ENCODE assay signal across 9 cellular contexts in the genomic region with DNA sequence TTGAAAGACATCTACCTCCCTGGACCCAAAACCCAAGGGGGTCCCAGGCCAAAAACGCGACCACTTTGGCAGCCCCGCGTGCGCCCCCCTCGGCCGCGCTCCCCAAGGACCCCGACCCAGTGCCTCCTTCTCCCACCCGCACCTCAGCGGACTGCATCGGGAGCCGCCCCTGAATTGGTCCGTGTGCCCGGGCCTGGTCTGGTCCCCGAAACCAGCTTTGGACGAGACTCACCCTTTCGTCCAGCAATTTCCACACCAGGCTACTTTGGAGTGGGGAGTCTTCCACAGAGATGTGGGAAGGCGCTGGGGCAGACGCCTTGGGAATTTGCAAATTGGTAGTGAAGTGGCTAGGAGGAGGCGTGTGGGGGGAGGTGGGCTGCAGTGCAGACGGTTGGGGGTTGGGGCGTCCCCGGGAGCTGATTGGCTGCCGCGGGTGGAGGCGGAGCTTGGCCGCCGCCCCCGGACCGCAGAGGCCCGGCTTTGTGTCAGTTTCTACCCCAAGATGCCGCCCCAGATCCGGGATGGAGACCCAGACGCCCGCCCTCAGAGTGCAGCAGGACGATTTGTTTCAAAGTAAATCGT. TPM values are rescaled to one million over a fixed set of nuclear protein-coding genes. Genes with fewer than 3 reads are reported as not detected.
DNase-seq lines count a peak whose midpoint lies in the region; ATAC-seq, FAIRE-seq and TF ChIP-seq lines count a peak whose summit lies in the region.
"Had no signal": no experiment of that assay in that cellular context is flagged by ENCODE, and none has a peak within 500 bp of the region (broad histone marks: within the 10 kb centered on the region; RNA-seq: fewer than 3 reads in every experiment).

No MANE protein-coding gene starts in this region.

- H3K4me3 ChIP-seq in BJ (ENCODE audit: low read depth, low read length): peak overlapping the region; percentile 73
- H3K4me3 ChIP-seq in fibroblast of the aortic adventitia (ENCODE audit: low read depth, low read length): peak overlapping the region; percentile 66

- H3K36me3 Mint-ChIP-seq in WTC11: peaks cover 10% of the 10 kb centered on the region
- peaks cover 28% of the 10 kb centered on the region for H3K36me3 Mint-ChIP-seq in nephron progenitor cell (ENCODE audit: low read depth)
- H3K36me3 Mint-ChIP-seq in effector memory CD8-positive, alpha-beta T cell (ENCODE audit: insufficient read depth): peaks cover 3% of the 10 kb centered on the region

- no peaks in the 10 kb centered on the region for H3K27me3 ChIP-seq in BJ (ENCODE audit: control insufficient read depth, insufficient read depth, low read length)

- ATAC-seq in HG03135 (IDR thresholded peaks at IDR 0.05; ENCODE audit: unreplicated experiment) (peak; percentile 79), WTC11 (peak; percentile 87)
- ATAC-seq in effector memory CD8-positive, alpha-beta T cell (replicated peaks): no peak

- H3K36me3 ChIP-seq in BJ (ENCODE audit: control insufficient read depth, insufficient read depth, low read length): no peaks in the 10 kb centered on the region

- DNase-seq in BJ (ENCODE audit: low read depth): no peak
- DNase-seq in GM19239 (ENCODE audit: insufficient read length, low spot score): peak; percentile 35
- peak; percentile 87 for DNase-seq in WTC11 (ENCODE audit: low spot score)
- DNase-seq in fibroblast of the aortic adventitia (ENCODE audit: low read depth): peak; percentile 64
- DNase-seq in nephron progenitor cell: peak; percentile 80
- no peak for DNase-seq in dedifferentiated amniotic fluid mesenchymal stem cell (ENCODE audit: extremely low spot score)
- DNase-seq in effector memory CD8-positive, alpha-beta T cell: no peak

- H3K27me3 Mint-ChIP-seq in WTC11 (ENCODE audit: low read depth): peaks cover 20% of the 10 kb centered on the region
- H3K27me3 Mint-ChIP-seq in nephron progenitor cell (ENCODE audit: low read depth, poor library complexity): no peaks in the 10 kb centered on the region
- H3K27me3 Mint-ChIP-seq in effector memory CD8-positive, alpha-beta T cell: peaks cover 21 to 44% of the 10 kb centered on the region in 2 donors

- H3K9me3 Mint-ChIP-seq in WTC11: peaks cover 10% of the 10 kb centered on the region
- peaks cover 19% of the 10 kb centered on the region for H3K9me3 Mint-ChIP-seq in nephron progenitor cell
- no peaks in the 10 kb centered on the region for H3K9me3 Mint-ChIP-seq in effector memory CD8-positive, alpha-beta T cell

- peak overlapping the region; percentile 87 for H3K4me3 Mint-ChIP-seq in WTC11
- H3K4me3 Mint-ChIP-seq in nephron progenitor cell: peak overlapping the region; percentile 97
- peak overlapping the region in 1 of 2 donors; percentile 41 for H3K4me3 Mint-ChIP-seq in effector memory CD8-positive, alpha-beta T cell

- CTCF ChIA-PET in BJ (lab: Yijun Ruan, JAX) (interaction anchor here (1.2 to 1.9 kb wide), 4 partner anchors 8 to 127 kb away, joined by 3 to 7 read pairs (median 6); a partner anchor contains a TSS), WTC11 (lab: Charles Lee) (interaction anchor here (1.0 to 2.3 kb wide), 5 partner anchors 8 to 243 kb away, joined by 3 to 19 read pairs (median 5); a partner anchor contains a TSS)

- POLR2A ChIA-PET in BJ (lab: Charles Lee) (no interaction called here), WTC11 (lab: Charles Lee) (interaction anchor here (4.8 kb wide), 1 partner anchor 16 kb away, joined by 46 read pairs; a partner anchor contains a TSS)

- H3K27ac Mint-ChIP-seq in WTC11: no peak overlapping the region
- H3K27ac Mint-ChIP-seq in nephron progenitor cell: peak overlapping the region; percentile 68
- no peak overlapping the region for H3K27ac Mint-ChIP-seq in effector memory CD8-positive, alpha-beta T cell

- peaks cover 33% of the 10 kb centered on the region for H3K4me1 Mint-ChIP-seq in WTC11
- peaks cover 65% of the 10 kb centered on the region for H3K4me1 Mint-ChIP-seq in nephron progenitor cell
- peaks cover 8 to 9% of the 10 kb centered on the region in 2 donors for H3K4me1 Mint-ChIP-seq in effector memory CD8-positive, alpha-beta T cell (ENCODE audit: low read depth in 2 of 2)

- FAIRE-seq in GM19239 (lab: Jason Lieb, UNC): no peak

- TF ChIP-seq CTCF in BJ (IDR thresholded peaks at IDR 0.05; ENCODE audit: insufficient read depth, low read depth, low read length) (no peak), WTC11 (IDR thresholded peaks at IDR 0.05) (no peak), fibroblast of the aortic adventitia (IDR thresholded peaks at IDR 0.05; ENCODE audit: insufficient read depth, low read length) (no peak), nephron progenitor cell (IDR thresholded peaks at IDR 0.05) (no peak)

TF ChIP-seq in WTC11, 78 proteins besides CTCF, POLR2A, EP300 and RAD21 (continues in another document):
- TF ChIP-seq NFYB (CRISPR knock-in tag; conservative IDR thresholded peaks at IDR 0.05; ENCODE audit: low read depth) (peak; percentile 71), SP1 (CRISPR knock-in tag; conservative IDR thresholded peaks at IDR 0.05) (peak; percentile 52), HMGA2 (CRISPR knock-in tag; IDR thresholded peaks at IDR 0.05) (no peak), ZNF671 (CRISPR knock-in tag; IDR thresholded peaks at IDR 0.05) (no peak), NFE2L1 (CRISPR knock-in tag; IDR thresholded peaks at IDR 0.05) (no peak), SMAD3 (CRISPR knock-in tag; IDR thresholded peaks at IDR 0.05; ENCODE audit: borderline replicate concordance) (no peak), JUN (CRISPR knock-in tag; IDR thresholded peaks at IDR 0.05) (no peak)
- TF ChIP-seq, protein P1, sequence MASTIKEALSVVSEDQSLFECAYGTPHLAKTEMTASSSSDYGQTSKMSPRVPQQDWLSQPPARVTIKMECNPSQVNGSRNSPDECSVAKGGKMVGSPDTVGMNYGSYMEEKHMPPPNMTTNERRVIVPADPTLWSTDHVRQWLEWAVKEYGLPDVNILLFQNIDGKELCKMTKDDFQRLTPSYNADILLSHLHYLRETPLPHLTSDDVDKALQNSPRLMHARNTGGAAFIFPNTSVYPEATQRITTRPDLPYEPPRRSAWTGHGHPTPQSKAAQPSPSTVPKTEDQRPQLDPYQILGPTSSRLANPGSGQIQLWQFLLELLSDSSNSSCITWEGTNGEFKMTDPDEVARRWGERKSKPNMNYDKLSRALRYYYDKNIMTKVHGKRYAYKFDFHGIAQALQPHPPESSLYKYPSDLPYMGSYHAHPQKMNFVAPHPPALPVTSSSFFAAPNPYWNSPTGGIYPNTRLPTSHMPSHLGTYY (CRISPR knock-in tag; IDR thresholded peaks at IDR 0.05): no peak
- TF ChIP-seq, protein P2, sequence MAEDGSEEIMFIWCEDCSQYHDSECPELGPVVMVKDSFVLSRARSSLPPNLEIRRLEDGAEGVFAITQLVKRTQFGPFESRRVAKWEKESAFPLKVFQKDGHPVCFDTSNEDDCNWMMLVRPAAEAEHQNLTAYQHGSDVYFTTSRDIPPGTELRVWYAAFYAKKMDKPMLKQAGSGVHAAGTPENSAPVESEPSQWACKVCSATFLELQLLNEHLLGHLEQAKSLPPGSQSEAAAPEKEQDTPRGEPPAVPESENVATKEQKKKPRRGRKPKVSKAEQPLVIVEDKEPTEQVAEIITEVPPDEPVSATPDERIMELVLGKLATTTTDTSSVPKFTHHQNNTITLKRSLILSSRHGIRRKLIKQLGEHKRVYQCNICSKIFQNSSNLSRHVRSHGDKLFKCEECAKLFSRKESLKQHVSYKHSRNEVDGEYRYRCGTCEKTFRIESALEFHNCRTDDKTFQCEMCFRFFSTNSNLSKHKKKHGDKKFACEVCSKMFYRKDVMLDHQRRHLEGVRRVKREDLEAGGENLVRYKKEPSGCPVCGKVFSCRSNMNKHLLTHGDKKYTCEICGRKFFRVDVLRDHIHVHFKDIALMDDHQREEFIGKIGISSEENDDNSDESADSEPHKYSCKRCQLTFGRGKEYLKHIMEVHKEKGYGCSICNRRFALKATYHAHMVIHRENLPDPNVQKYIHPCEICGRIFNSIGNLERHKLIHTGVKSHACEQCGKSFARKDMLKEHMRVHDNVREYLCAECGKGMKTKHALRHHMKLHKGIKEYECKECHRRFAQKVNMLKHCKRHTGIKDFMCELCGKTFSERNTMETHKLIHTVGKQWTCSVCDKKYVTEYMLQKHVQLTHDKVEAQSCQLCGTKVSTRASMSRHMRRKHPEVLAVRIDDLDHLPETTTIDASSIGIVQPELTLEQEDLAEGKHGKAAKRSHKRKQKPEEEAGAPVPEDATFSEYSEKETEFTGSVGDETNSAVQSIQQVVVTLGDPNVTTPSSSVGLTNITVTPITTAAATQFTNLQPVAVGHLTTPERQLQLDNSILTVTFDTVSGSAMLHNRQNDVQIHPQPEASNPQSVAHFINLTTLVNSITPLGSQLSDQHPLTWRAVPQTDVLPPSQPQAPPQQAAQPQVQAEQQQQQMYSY (CRISPR knock-in tag; IDR thresholded peaks at IDR 0.05): no peak
- TF ChIP-seq, protein P3, sequence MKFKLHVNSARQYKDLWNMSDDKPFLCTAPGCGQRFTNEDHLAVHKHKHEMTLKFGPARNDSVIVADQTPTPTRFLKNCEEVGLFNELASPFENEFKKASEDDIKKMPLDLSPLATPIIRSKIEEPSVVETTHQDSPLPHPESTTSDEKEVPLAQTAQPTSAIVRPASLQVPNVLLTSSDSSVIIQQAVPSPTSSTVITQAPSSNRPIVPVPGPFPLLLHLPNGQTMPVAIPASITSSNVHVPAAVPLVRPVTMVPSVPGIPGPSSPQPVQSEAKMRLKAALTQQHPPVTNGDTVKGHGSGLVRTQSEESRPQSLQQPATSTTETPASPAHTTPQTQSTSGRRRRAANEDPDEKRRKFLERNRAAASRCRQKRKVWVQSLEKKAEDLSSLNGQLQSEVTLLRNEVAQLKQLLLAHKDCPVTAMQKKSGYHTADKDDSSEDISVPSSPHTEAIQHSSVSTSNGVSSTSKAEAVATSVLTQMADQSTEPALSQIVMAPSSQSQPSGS (CRISPR knock-in tag; IDR thresholded peaks at IDR 0.05; ENCODE audit: borderline replicate concordance, low read depth): no peak
- TF ChIP-seq, protein P4, sequence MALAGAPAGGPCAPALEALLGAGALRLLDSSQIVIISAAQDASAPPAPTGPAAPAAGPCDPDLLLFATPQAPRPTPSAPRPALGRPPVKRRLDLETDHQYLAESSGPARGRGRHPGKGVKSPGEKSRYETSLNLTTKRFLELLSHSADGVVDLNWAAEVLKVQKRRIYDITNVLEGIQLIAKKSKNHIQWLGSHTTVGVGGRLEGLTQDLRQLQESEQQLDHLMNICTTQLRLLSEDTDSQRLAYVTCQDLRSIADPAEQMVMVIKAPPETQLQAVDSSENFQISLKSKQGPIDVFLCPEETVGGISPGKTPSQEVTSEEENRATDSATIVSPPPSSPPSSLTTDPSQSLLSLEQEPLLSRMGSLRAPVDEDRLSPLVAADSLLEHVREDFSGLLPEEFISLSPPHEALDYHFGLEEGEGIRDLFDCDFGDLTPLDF (CRISPR knock-in tag; IDR thresholded peaks at IDR 0.05): no peak

RNA-seq across cellular contexts. Expression of a gene that starts 16.9 kb away (rescaled TPM):
- polyA plus RNA-seq in BJ (2011; rRNA removed): 39.9 and 55.2 TPM in 2 replicates
- 44.4 and 63.6 TPM in 2 replicates for polyA minus RNA-seq in BJ (2011; rRNA and poly(A)+ RNA removed)
- total RNA-seq in WTC11 (2021) (39.8 to 52.7 TPM (median 42.0 TPM) in 3 replicates), fibroblast of the aortic adventitia (ENCODE audit: low replicate concordance) (50.0 and 61.5 TPM in 2 replicates)

RNA-seq across cellular contexts. Expression of a gene that starts 50.0 kb away (rescaled TPM):
- not detected in 2 replicates for polyA plus RNA-seq in BJ (2011; rRNA removed)
- not detected in 2 replicates for polyA minus RNA-seq in BJ (2011; rRNA and poly(A)+ RNA removed)
- total RNA-seq in WTC11 (2021) (not detected in 3 replicates), fibroblast of the aortic adventitia (ENCODE audit: low replicate concordance) (not detected in 2 replicates)
- total RNA-seq: HT1080 had no signal

Comparison
In these comparisons a context has a peak if more than half of its experiments do, and no peak if none do; other contexts are left out.
1. DNase-seq: peak in GM19239 (single experiment), WTC11 (single experiment), fibroblast of the aortic adventitia (single experiment) and nephron progenitor cell (single experiment); none in BJ (single experiment), dedifferentiated amniotic fluid mesenchymal stem cell (single experiment) and effector memory CD8-positive, alpha-beta T cell (0 of 3).